In the genomic region with DNA sequence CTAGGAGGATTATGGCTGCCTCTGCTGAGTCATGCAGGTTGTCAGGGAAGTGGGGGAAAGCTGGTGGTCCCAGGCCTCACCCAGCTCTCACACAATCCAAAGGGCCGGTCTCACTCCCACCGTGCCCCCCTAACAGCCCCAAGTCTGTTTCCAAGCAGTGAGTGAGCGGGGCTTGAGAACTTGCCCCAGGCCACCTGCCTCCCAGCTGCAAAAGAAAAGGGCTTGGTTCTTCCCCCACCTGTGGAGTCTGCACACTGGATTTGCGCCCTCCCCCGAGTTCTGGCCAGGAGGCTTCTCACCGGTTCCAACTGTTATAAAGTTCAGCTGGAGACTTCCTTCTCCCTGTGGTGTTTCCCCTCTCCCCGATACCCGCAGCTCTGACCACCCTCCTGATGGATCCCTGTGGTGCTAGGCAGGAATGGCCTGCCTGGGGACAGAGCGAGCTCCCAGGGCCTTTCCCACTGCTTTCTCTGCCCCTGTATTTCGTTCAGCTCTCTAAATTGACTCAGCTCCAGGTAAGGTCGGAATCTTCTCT, we compare ENCODE assay signal across 30 cellular contexts.
"Had no signal": no experiment of that assay in that cellular context is flagged by ENCODE, and none has a peak within 500 bp of the region (broad histone marks: within the 10 kb centered on the region; RNA-seq: fewer than 3 reads in every experiment).

No MANE protein-coding gene starts in this region.

- ATAC-seq: activated CD8-positive, alpha-beta T cell treated with anti-CD3 and anti-CD28 coated beads for 36 hours; activated T-cell treated with anti-CD3 and anti-CD28 coated beads, Interleukin-2, amount 50 U/mL, for 4 hours; activated T-helper 17 cell treated with anti-CD3 and anti-CD28 coated beads, Interleukin-2, amount 50 U/mL, for 72 hours; effector memory CD8-positive, alpha-beta T cell; gastroesophageal sphincter; heart right ventricle; T-helper 17 cell had no signal

- H3K4me1 ChIP-seq: esophagus squamous epithelium, gastroesophageal sphincter, heart right ventricle had no signal

- H3K4me2 ChIP-seq: hepatocyte had no signal

- H2AFZ ChIP-seq: hepatocyte had no signal

- H3K36me3 ChIP-seq: brain microvascular endothelial cell, esophagus squamous epithelium, gastroesophageal sphincter, heart right ventricle had no signal

- H3K4me1 Mint-ChIP-seq: activated T-helper 17 cell treated with anti-CD3 and anti-CD28 coated beads, Interleukin-2, amount 50 U/mL, for 72 hours; central memory CD8-positive, alpha-beta T cell; T-helper 17 cell had no signal

- H3K4me3 ChIP-seq: coronary artery, esophagus squamous epithelium, gastroesophageal sphincter, heart right ventricle, hepatocyte had no signal

- H3K9me3 ChIP-seq: esophagus squamous epithelium, gastroesophageal sphincter, heart right ventricle had no signal

- H3K9me3 Mint-ChIP-seq: activated CD8-positive, alpha-beta T cell treated with anti-CD3 and anti-CD28 coated beads for 36 hours; activated T-cell treated with anti-CD3 and anti-CD28 coated beads, Interleukin-2, amount 50 U/mL, for 4 hours; central memory CD8-positive, alpha-beta T cell; T-helper 2 cell treated with Interferon-gamma antibody and Interleukin-4, amounts not matched to agents 5 μg/mL and 100 μg/mL, for 36 hours had no signal

- H3K27ac ChIP-seq: brain microvascular endothelial cell, coronary artery, epithelial cell of prostate, esophagus squamous epithelium, gastroesophageal sphincter, heart right ventricle, hepatocyte had no signal

- H3K36me3 Mint-ChIP-seq: activated naive CD8-positive, alpha-beta T cell had no signal

- H3K27me3 ChIP-seq: brain microvascular endothelial cell, hepatocyte had no signal

- DNase-seq: activated CD4-positive, alpha-beta T cell treated with anti-CD3 and anti-CD28 coated beads for 1 hour; activated CD4-positive, alpha-beta T cell treated with anti-CD3 and anti-CD28 coated beads for 4 hours; activated CD4-positive, alpha-beta T cell treated with anti-CD3 and anti-CD28 coated beads, Interleukin-2, amount 50 U/mL, for 1 hour; activated CD4-positive, alpha-beta T cell treated with anti-CD3 and anti-CD28 coated beads, Interleukin-2, amount 50 U/mL, for 48 hours; activated CD8-positive, alpha-beta memory T cell treated with anti-CD3 and anti-CD28 coated beads for 24 hours; activated CD8-positive, alpha-beta T cell treated with anti-CD3 and anti-CD28 coated beads for 36 hours; activated effector memory CD4-positive, alpha-beta T cell treated with Interleukin-2 at 50 U/mL for 16 hours; activated gamma-delta T cell treated with Interleukin-2 at 50 U/mL for 16 hours; activated naive CD4-positive, alpha-beta T cell treated with anti-CD3 and anti-CD28 coated beads, Interleukin-2, amount 50 U/mL, for 16 hours; activated naive CD4-positive, alpha-beta T cell treated with Interleukin-2 at 50 U/mL for 16 hours; activated T-cell treated with anti-CD3 and anti-CD28 coated beads, Interleukin-2, amount 50 U/mL, for 4 hours; amniotic stem cell; anterior cingulate cortex; brain microvascular endothelial cell; dermis blood vessel endothelial cell; effector CD4-positive, alpha-beta T cell; effector memory CD8-positive, alpha-beta T cell; esophagus squamous epithelium; foreskin melanocyte; heart right ventricle; T-helper 17 cell; T1000 had no signal

- H3K4me3 Mint-ChIP-seq: activated CD8-positive, alpha-beta T cell treated with anti-CD3 and anti-CD28 coated beads for 36 hours; activated naive CD8-positive, alpha-beta T cell; activated T-cell treated with anti-CD3 and anti-CD28 coated beads, Interleukin-2, amount 50 U/mL, for 4 hours; activated T-helper 17 cell treated with anti-CD3 and anti-CD28 coated beads, Interleukin-2, amount 50 U/mL, for 72 hours; central memory CD8-positive, alpha-beta T cell; effector memory CD8-positive, alpha-beta T cell; T-helper 17 cell; T-helper 2 cell treated with Interferon-gamma antibody and Interleukin-4, amounts not matched to agents 5 μg/mL and 100 μg/mL, for 36 hours had no signal

- H3K27ac Mint-ChIP-seq: activated CD8-positive, alpha-beta T cell treated with anti-CD3 and anti-CD28 coated beads for 36 hours; activated naive CD8-positive, alpha-beta T cell; activated T-helper 17 cell treated with anti-CD3 and anti-CD28 coated beads, Interleukin-2, amount 50 U/mL, for 72 hours; effector memory CD8-positive, alpha-beta T cell; T-helper 17 cell; T-helper 2 cell treated with Interferon-gamma antibody and Interleukin-4, amounts not matched to agents 5 μg/mL and 100 μg/mL, for 36 hours had no signal
